ENCODE assay signal across 12 cellular contexts in genomic region chr10:91197044-91197651, GRCh38. TPM values are rescaled to one million over a fixed set of nuclear protein-coding genes. Genes with fewer than 3 reads are reported as not detected.
DNase-seq lines count a peak whose midpoint lies in the region; ATAC-seq, FAIRE-seq and TF ChIP-seq lines count a peak whose summit lies in the region.
"Had no signal": no experiment of that assay in that cellular context is flagged by ENCODE, and none has a peak within 500 bp of the region (broad histone marks: within the 10 kb centered on the region; RNA-seq: fewer than 3 reads in every experiment).

No MANE protein-coding gene starts in this region.

- no peaks in the 10 kb centered on the region for H3K9me3 Mint-ChIP-seq in neural progenitor cell

- in situ Hi-C loops in KBM-7 (cut with MboI; ENCODE audit: low pct_unique_long_range_greater_than_20kb, low sequenced_read_pairs): no loop called here

- H3F3A ChIP-seq in neural progenitor cell (ENCODE audit: low read depth): no peaks in the 10 kb centered on the region

- no peak overlapping the region for H3K4me3 Mint-ChIP-seq in neural progenitor cell

- H3K9me3 ChIP-seq in HEK293 (ENCODE audit: control insufficient read depth, insufficient read depth, low read depth, low read length): no peaks in the 10 kb centered on the region
- H3K9me3 ChIP-seq in neural progenitor cell (ENCODE audit: low read depth): no peaks in the 10 kb centered on the region
- H3K9me3 ChIP-seq: lower lobe of right lung, suprapubic skin had no signal

- no peak for ATAC-seq in GM21447 (IDR thresholded peaks at IDR 0.05; ENCODE audit: unreplicated experiment)
- ATAC-seq: lower lobe of right lung had no signal

- H4K20me1 ChIP-seq in neural progenitor cell (ENCODE audit: low read depth): no peaks in the 10 kb centered on the region

- TF ChIP-seq CTCF in HEK293 (tag by site-specific recombination; IDR thresholded peaks at IDR 0.05): no peak
- no peak for TF ChIP-seq CTCF in fibroblast of villous mesenchyme (IDR thresholded peaks at IDR 0.05; ENCODE audit: insufficient read depth, low read depth, low read length)
- TF ChIP-seq CTCF in neural progenitor cell (IDR thresholded peaks at IDR 0.05): no peak

- peaks cover 12% of the 10 kb centered on the region for H3K4me1 Mint-ChIP-seq in neural progenitor cell

- H2AFZ ChIP-seq in neural progenitor cell (replicated peaks): no peak overlapping the region

- no peak for FAIRE-seq in RCC 7860 (lab: Jason Lieb, UNC)

- peaks cover 15% of the 10 kb centered on the region for H3K4me1 ChIP-seq in HEK293 (ENCODE audit: control insufficient read depth, insufficient read depth, low read length)
- no peaks in the 10 kb centered on the region for H3K4me1 ChIP-seq in neural progenitor cell

- no peaks in the 10 kb centered on the region for H3K36me3 Mint-ChIP-seq in neural progenitor cell

- H3K27ac Mint-ChIP-seq in neural progenitor cell: peak overlapping the region; percentile 80

- H3K27ac ChIP-seq in HEK293 (ENCODE audit: extremely low read depth, low read depth, low read length): no peak overlapping the region
- H3K27ac ChIP-seq in neural progenitor cell: no peak overlapping the region
- H3K27ac ChIP-seq: lower lobe of right lung, suprapubic skin, WERI-Rb-1 had no signal

- DNase-seq in RCC 7860 (ENCODE audit: low spot score): peak; percentile 19
- DNase-seq in fibroblast of villous mesenchyme (ENCODE audit: low read depth): peak; percentile 70
- DNase-seq in neural progenitor cell (ENCODE audit: low spot score): peak; percentile 4
- DNase-seq in GM19240 (ENCODE audit: insufficient read length, low spot score): no peak
- no peak for DNase-seq in KBM-7
- no peak for DNase-seq in NCI-H524 (lab: John Stamatoyannopoulos, UW)
- DNase-seq: lower lobe of right lung, SHP77 treated with DMSO at 0.1 percent for 48 hours, WERI-Rb-1 had no signal

- no peaks in the 10 kb centered on the region for H3K27me3 ChIP-seq in neural progenitor cell
- H3K27me3 ChIP-seq: suprapubic skin had no signal

- no peak overlapping the region for H3K9ac ChIP-seq in neural progenitor cell

- POLR2A ChIA-PET in HEK293 (lab: Yijun Ruan, JAX): no interaction called here

- H3K36me3 ChIP-seq in HEK293 (ENCODE audit: control insufficient read depth in 2 of 2, insufficient read depth in 1 of 2, low read length in 2 of 2) (no peaks in the 10 kb centered on the region), neural progenitor cell (no peaks in the 10 kb centered on the region)
- H3K36me3 ChIP-seq: lower lobe of right lung, suprapubic skin, WERI-Rb-1 had no signal

- H3K4me3 ChIP-seq in HEK293 (ENCODE audit: low read depth, low read length) (no peak overlapping the region), fibroblast of villous mesenchyme (ENCODE audit: low read depth, low read length) (no peak overlapping the region), neural progenitor cell (no peak overlapping the region)
- H3K4me3 ChIP-seq: lower lobe of right lung, suprapubic skin had no signal

- H3K27me3 Mint-ChIP-seq in neural progenitor cell (ENCODE audit: insufficient read depth, low read depth): no peaks in the 10 kb centered on the region

- no peak overlapping the region for H3K4me2 ChIP-seq in neural progenitor cell

- H3K79me2 ChIP-seq in neural progenitor cell (ENCODE audit: low read depth): no peaks in the 10 kb centered on the region

- CTCF ChIA-PET in HEK293 (lab: Yijun Ruan, JAX): interaction anchor here (0.6 kb wide), 1 partner anchor 108 kb away, joined by 3 read pairs; no protein-coding TSS in a partner anchor

TF ChIP-seq in HEK293, 187 proteins besides CTCF, POLR2A, EP300 and RAD21:
- TF ChIP-seq KLF16 (tag by site-specific recombination; IDR thresholded peaks at IDR 0.05) (no peak), ZNF654 (tag by site-specific recombination; IDR thresholded peaks at IDR 0.05; ENCODE audit: low read depth) (peak; percentile 6; the same call in 1 of the 2 replicates), ZIC2 (tag by site-specific recombination; IDR thresholded peaks at IDR 0.05) (peak; percentile 98)

RNA-seq across cellular contexts. Expression of gene PCGF5, which starts 23.3 kb away (rescaled TPM):
- total RNA-seq in fibroblast of villous mesenchyme (26.4 and 29.4 TPM in 2 replicates), neural progenitor cell (ENCODE audit: low replicate concordance) (3.8 and 6.1 TPM in 2 replicates)

Comparison
In these comparisons a context has a peak if more than half of its experiments do, and no peak if none do; other contexts are left out.
1. DNase-seq: peak in RCC 7860 (single experiment), fibroblast of villous mesenchyme (single experiment) and neural progenitor cell (single experiment); none in GM19240 (single experiment), KBM-7 (single experiment) and NCI-H524 (0 of 2).